In genomic region chr19:16118489-16119033, GRCh38 we compare ENCODE assay signal across 1 cellular context.
TF ChIP-seq lines count a peak whose summit lies in the region.

No MANE protein-coding gene starts in this region.

TF ChIP-seq in K562, 482 proteins besides CTCF, POLR2A, EP300 and RAD21:
- TF ChIP-seq SPI1 (IDR thresholded peaks at IDR 0.05; ENCODE audit: borderline replicate concordance, low read depth, low read length): peak; percentile 89
- TF ChIP-seq FOXP1 (CRISPR knock-in tag; IDR thresholded peaks at IDR 0.05): no peak
- no peak for TF ChIP-seq ZNF766 (CRISPR knock-in tag; conservative IDR thresholded peaks at IDR 0.05)
